8 cellular contexts compared by ENCODE assay signal in the genomic region with DNA sequence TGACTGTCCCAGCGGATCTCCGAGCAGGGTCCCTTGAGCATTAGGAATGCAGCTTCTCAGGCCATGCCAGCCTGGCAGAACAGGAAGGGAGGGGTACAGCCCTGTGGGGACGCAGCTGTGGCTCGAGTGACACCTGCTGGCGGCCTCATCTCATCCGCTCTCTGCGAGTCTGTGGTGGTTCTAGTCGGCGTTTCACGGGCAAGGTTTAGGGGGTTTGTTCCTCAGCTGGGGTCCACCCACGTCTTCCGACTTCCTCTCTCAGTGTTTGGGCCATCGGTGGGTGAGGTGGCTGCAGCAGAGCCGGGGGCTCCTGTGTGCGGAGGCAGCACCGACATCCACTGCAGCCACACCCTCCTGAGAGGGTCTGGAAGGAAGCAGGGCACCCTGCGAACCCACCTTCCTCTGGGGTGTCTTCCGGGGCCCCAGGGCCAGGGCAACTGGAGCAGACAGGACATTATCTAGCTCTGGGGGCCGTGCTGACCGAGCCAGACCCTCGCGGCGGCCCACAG. TPM values are rescaled to one million over a fixed set of nuclear protein-coding genes. Genes with fewer than 3 reads are reported as not detected.
A peak's percentile ranks its signal among the peaks of the same experiment; 100 is the strongest.
DNase-seq lines count a peak whose midpoint lies in the region; ATAC-seq and TF ChIP-seq lines count a peak whose summit lies in the region.

No MANE protein-coding gene starts in this region.

- H3K4me1 Mint-ChIP-seq in activated T-cell treated with anti-CD3 and anti-CD28 coated beads, Interleukin-2, amount 50 U/mL, for 72 hours (ENCODE audit: low read depth) = peaks cover 10% of the 10 kb centered on the region
- peaks cover 13% of the 10 kb centered on the region for H3K4me1 Mint-ChIP-seq in neural progenitor cell

- H4K20me1 ChIP-seq in fibroblast of lung (ENCODE audit: control insufficient read depth, extremely low read depth, insufficient read depth, low read length) (no peaks in the 10 kb centered on the region), neural progenitor cell (ENCODE audit: low read depth) (peaks cover 20% of the 10 kb centered on the region)

- H3K36me3 Mint-ChIP-seq in activated T-cell treated with anti-CD3 and anti-CD28 coated beads, Interleukin-2, amount 50 U/mL, for 72 hours (ENCODE audit: insufficient read depth in 2 of 2) = peaks cover 0 to 5% of the 10 kb centered on the region in 2 donors
- H3K36me3 Mint-ChIP-seq in neural progenitor cell = no peaks in the 10 kb centered on the region

- H3K36me3 ChIP-seq in fibroblast of lung (ENCODE audit: control insufficient read depth, insufficient read depth, low read length) = no peaks in the 10 kb centered on the region
- H3K36me3 ChIP-seq in neural progenitor cell = no peaks in the 10 kb centered on the region

- no peaks in the 10 kb centered on the region for H3F3A ChIP-seq in neural progenitor cell (ENCODE audit: low read depth)

- no peaks in the 10 kb centered on the region for H3K4me1 ChIP-seq in fibroblast of lung (ENCODE audit: control insufficient read depth, extremely low read depth, insufficient read depth, low read length)
- H3K4me1 ChIP-seq in neural progenitor cell = no peaks in the 10 kb centered on the region

- peaks cover 2 to 6% of the 10 kb centered on the region in 2 donors for H3K9me3 Mint-ChIP-seq in activated T-cell treated with anti-CD3 and anti-CD28 coated beads, Interleukin-2, amount 50 U/mL, for 72 hours
- H3K9me3 Mint-ChIP-seq in neural progenitor cell = peaks cover 16% of the 10 kb centered on the region

- H3K27ac Mint-ChIP-seq in activated T-cell treated with anti-CD3 and anti-CD28 coated beads, Interleukin-2, amount 50 U/mL, for 72 hours = no peak overlapping the region
- H3K27ac Mint-ChIP-seq in neural progenitor cell = no peak overlapping the region

- peak; percentile 80 to 82 for ATAC-seq in activated T-cell treated with anti-CD3 and anti-CD28 coated beads, Interleukin-2, amount 50 U/mL, for 72 hours (replicated peaks in 1 of 2)
- no peak for ATAC-seq in HG03571 (IDR thresholded peaks at IDR 0.05; ENCODE audit: unreplicated experiment)

- DNase-seq in CMK (ENCODE audit: low read depth) = peak; percentile 18
- DNase-seq in HPDE6-E6E7 (ENCODE audit: extremely low spot score) = peak; percentile 73
- DNase-seq in RKO (ENCODE audit: low spot score) = peak; percentile 68
- DNase-seq in activated T-cell treated with anti-CD3 and anti-CD28 coated beads, Interleukin-2, amount 50 U/mL, for 72 hours = peak; percentile 73 to 79
- DNase-seq in fibroblast of lung (ENCODE audit: low read depth in 2 of 2) = peak; percentile 18 to 28
- peak; percentile 73 for DNase-seq in neural progenitor cell (ENCODE audit: low spot score)
- peak; percentile 10 for DNase-seq in stromal cell of bone marrow (ENCODE audit: low read depth)

- H3K27ac ChIP-seq in fibroblast of lung (ENCODE audit: insufficient read depth, low read length) (no peak overlapping the region), neural progenitor cell (no peak overlapping the region)

- H3K4me3 Mint-ChIP-seq in activated T-cell treated with anti-CD3 and anti-CD28 coated beads, Interleukin-2, amount 50 U/mL, for 72 hours = peak overlapping the region; percentile 58 to 83
- H3K4me3 Mint-ChIP-seq in neural progenitor cell = no peak overlapping the region

- H3K4me3 ChIP-seq in fibroblast of lung (replicated peaks in 1 of 4; ENCODE audit: control extremely low read depth in 1 of 4, insufficient read depth in 1 of 4, low read depth in 3 of 4, low read length in 4 of 4) (no peak overlapping the region), neural progenitor cell (peak overlapping the region; percentile 19)

- H3K4me2 ChIP-seq in fibroblast of lung (ENCODE audit: extremely low read depth, insufficient read depth, low read length) = peak overlapping the region; percentile 25
- H3K4me2 ChIP-seq in neural progenitor cell = peak overlapping the region; percentile 67

- no peak overlapping the region for H2AFZ ChIP-seq in fibroblast of lung (ENCODE audit: low read length)
- H2AFZ ChIP-seq in neural progenitor cell (replicated peaks) = no peak overlapping the region

- H3K79me2 ChIP-seq in fibroblast of lung (ENCODE audit: control insufficient read depth, insufficient read depth, low read length) = no peaks in the 10 kb centered on the region
- no peaks in the 10 kb centered on the region for H3K79me2 ChIP-seq in neural progenitor cell (ENCODE audit: low read depth)

- H3K27me3 Mint-ChIP-seq in activated T-cell treated with anti-CD3 and anti-CD28 coated beads, Interleukin-2, amount 50 U/mL, for 72 hours (ENCODE audit: low read depth) = peaks cover 8% of the 10 kb centered on the region
- peaks cover 15% of the 10 kb centered on the region for H3K27me3 Mint-ChIP-seq in neural progenitor cell (ENCODE audit: insufficient read depth, low read depth)

- TF ChIP-seq CTCF in fibroblast of lung (conservative IDR thresholded peaks at IDR 0.05 in 1 of 2, IDR thresholded peaks at IDR 0.05 in 1 of 2; ENCODE audit: low read depth in 1 of 2, low read length in 2 of 2) (peak; percentile 21 to 58), neural progenitor cell (IDR thresholded peaks at IDR 0.05) (peak; percentile 73)

- H3K27me3 ChIP-seq in fibroblast of lung (ENCODE audit: control insufficient read depth, insufficient read depth, low read length) (peaks cover 6% of the 10 kb centered on the region), neural progenitor cell (peaks cover 11% of the 10 kb centered on the region)

- no peaks in the 10 kb centered on the region for H3K9me3 ChIP-seq in fibroblast of lung (ENCODE audit: control insufficient read depth, insufficient read depth, low read depth, low read length)
- no peaks in the 10 kb centered on the region for H3K9me3 ChIP-seq in neural progenitor cell (ENCODE audit: low read depth)

- no peak overlapping the region for H3K9ac ChIP-seq in fibroblast of lung (ENCODE audit: insufficient read depth, low read length)
- H3K9ac ChIP-seq in neural progenitor cell = no peak overlapping the region

RNA-seq across cellular contexts. Expression of gene JPH3, which starts 33.3 kb away (rescaled TPM):
- under 1 TPM; 0.60 to 0.74 TPM for total RNA-seq in activated T-cell treated with anti-CD3 and anti-CD28 coated beads, Interleukin-2, amount 50 U/mL, for 72 hours
- total RNA-seq in fibroblast of lung (not detected in 2 replicates), neural progenitor cell (ENCODE audit: low replicate concordance) (7.1 and 19.4 TPM in 2 replicates)
- 0.01 TPM in 1 of 2 replicates, not detected in the other for polyA plus RNA-seq in fibroblast of lung
- polyA plus RNA-seq in fibroblast of lung (2012) = not detected in 2 replicates
- 0.12 TPM in 1 of 2 replicates, not detected in the other for polyA minus RNA-seq in fibroblast of lung (ENCODE audit: low replicate concordance)

Comparison
In these comparisons a context has a peak if more than half of its experiments do, and no peak if none do; other contexts are left out.
1. DNase-seq: peak in every context shown above with its lines; median percentile 76 in activated T-cell treated with anti-CD3 and anti-CD28 coated beads, Interleukin-2, amount 50 U/mL, for 72 hours; 73 in HPDE6-E6E7; 73 in neural progenitor cell; 68 in RKO; 23 in fibroblast of lung; 18 in CMK; 10 in stromal cell of bone marrow.